In the genomic region with DNA sequence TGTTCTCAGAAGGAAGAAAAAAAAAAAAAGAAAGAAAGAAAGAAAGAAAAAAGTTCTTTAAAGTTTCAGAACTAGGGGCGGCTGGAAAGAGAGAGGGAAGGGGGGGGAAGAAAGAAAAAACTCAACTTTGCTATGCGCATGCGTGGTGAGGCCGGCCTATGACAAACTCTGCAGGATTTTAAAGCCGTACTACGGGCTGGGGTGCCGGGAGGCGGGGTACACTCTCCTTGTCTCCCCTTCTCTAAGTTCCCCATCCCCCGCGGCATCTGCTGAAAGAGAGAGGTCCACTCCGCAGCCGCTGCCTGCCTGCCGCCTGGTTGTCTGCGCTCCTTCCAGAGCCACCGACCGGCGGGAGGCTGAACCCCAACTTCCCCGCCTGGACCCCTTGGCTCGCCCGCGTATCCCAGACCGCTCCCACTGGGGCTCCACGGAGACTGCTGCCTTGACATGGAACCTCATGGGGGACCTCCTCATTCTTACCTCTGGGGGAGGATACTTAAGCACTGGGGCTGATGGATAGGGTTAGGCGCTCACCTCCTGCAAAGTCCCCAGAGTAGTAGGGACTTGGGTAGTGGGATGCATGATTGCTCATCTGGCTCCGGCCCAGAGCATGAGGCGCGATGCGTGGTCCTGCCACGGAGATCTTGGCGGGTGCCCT, we compare ENCODE assay signal across 8 cellular contexts. TPM values are rescaled to one million over a fixed set of nuclear protein-coding genes. Genes with fewer than 3 reads are reported as not detected.
DNase-seq lines count a peak whose midpoint lies in the region; ATAC-seq, FAIRE-seq and TF ChIP-seq lines count a peak whose summit lies in the region.

No MANE protein-coding gene starts in this region.

- H2AFZ ChIP-seq in H1 (ENCODE audit: low read length): no peak overlapping the region

- peak; percentile 32 for DNase-seq in activated naive CD4-positive, alpha-beta T cell treated with anti-CD3 and anti-CD28 coated beads for 36 hours
- no peak for DNase-seq in activated naive CD4-positive, alpha-beta T cell treated with Interleukin-2 at 50 U/mL for 16 hours
- peak; percentile 66 for DNase-seq in RPMI8226
- peak in 1 of 2 experiments; percentile 82 for DNase-seq in H1 (ENCODE audit: low read depth in 1 of 2, low spot score in 2 of 2)
- peak; percentile 86 for DNase-seq in medulla oblongata (ENCODE audit: extremely low spot score)
- DNase-seq in tibial nerve (ENCODE audit: low spot score in 2 of 2): no peak
- no peak for DNase-seq in BE2C

- no peaks in the 10 kb centered on the region for H3K79me2 ChIP-seq in H1 (ENCODE audit: control insufficient read depth in 1 of 2, insufficient read depth in 2 of 2, low read length in 2 of 2)

- peak overlapping the region; percentile 42; the same call in 1 of the 2 replicates for H4K8ac ChIP-seq in H1 (ENCODE audit: extremely low read depth, insufficient read depth, low read length)

- peaks cover 24% of the 10 kb centered on the region for H3K4me1 Mint-ChIP-seq in activated naive CD4-positive, alpha-beta T cell treated with anti-CD3 and anti-CD28 coated beads for 36 hours (ENCODE audit: low read depth)

- no peak overlapping the region for H2BK5ac ChIP-seq in H1 (ENCODE audit: low read depth, low read length)

- no peak overlapping the region for H3K14ac ChIP-seq in H1 (ENCODE audit: insufficient read length)

- no peak for TF ChIP-seq EP300 in H1 (IDR thresholded peaks at IDR 0.05; ENCODE audit: borderline replicate concordance in 1 of 2, low read depth in 2 of 2, low read length in 2 of 2)
- no peak for TF ChIP-seq EP300 in tibial nerve (IDR thresholded peaks at IDR 0.05)

- H3K4me2 ChIP-seq in H1 (ENCODE audit: insufficient read depth in 1 of 2, low read depth in 2 of 2, low read length in 2 of 2): peak overlapping the region; percentile 99

- FAIRE-seq in H1 (lab: Jason Lieb, UNC): no peak

- H3K4me3 Mint-ChIP-seq in activated naive CD4-positive, alpha-beta T cell treated with anti-CD3 and anti-CD28 coated beads for 36 hours: peak overlapping the region; percentile 46

- TF ChIP-seq RAD21 in H1 (IDR thresholded peaks at IDR 0.05 in 1 of 2, conservative IDR thresholded peaks at IDR 0.05 in 1 of 2; ENCODE audit: low read depth in 2 of 2, low read length in 2 of 2): no peak

- CTCF ChIA-PET in activated naive CD4-positive, alpha-beta T cell treated with anti-CD3 and anti-CD28 coated beads for 36 hours (lab: Charles Lee): no interaction called here
- CTCF ChIA-PET in H1 (lab: Charles Lee; ENCODE audit: partially characterized antibody): interaction anchor here (0.9 to 2.8 kb wide), 5 partner anchors 28 to 258 kb away, joined by 3 to 18 read pairs (median 4); no protein-coding TSS in a partner anchor

- no peak overlapping the region for H2BK12ac ChIP-seq in H1 (ENCODE audit: low read depth, low read length)

- H3K36me3 Mint-ChIP-seq in activated naive CD4-positive, alpha-beta T cell treated with anti-CD3 and anti-CD28 coated beads for 36 hours (ENCODE audit: low read depth): peaks cover 2% of the 10 kb centered on the region

- H3K4me1 ChIP-seq in H1 (replicated peaks in 1 of 4; ENCODE audit: control insufficient read depth in 3 of 4, insufficient read depth in 4 of 4, low read length in 3 of 4): peaks cover 8 to 25% (median 15%) of the 10 kb centered on the region in 4 experiments
- peaks cover 0 to 46% (median 11%) of the 10 kb centered on the region in 4 donors for H3K4me1 ChIP-seq in tibial nerve
- no peaks in the 10 kb centered on the region for H3K4me1 ChIP-seq in BE2C

- no peak for TF ChIP-seq CTCF in H1 (IDR thresholded peaks at IDR 0.05; ENCODE audit: control extremely low read depth in 1 of 3, insufficient read depth in 1 of 3, low read depth in 1 of 3, low read length in 3 of 3)
- no peak for TF ChIP-seq CTCF in tibial nerve (IDR thresholded peaks at IDR 0.05)
- no peak for TF ChIP-seq CTCF in BE2C (IDR thresholded peaks at IDR 0.05; ENCODE audit: low read depth, low read length)

- WGBS in H1 (ENCODE audit: extremely low coverage in 1 of 2, insufficient coverage in 1 of 2, insufficient read length in 1 of 2, insufficient replicate concordance in 2 of 2, low coverage in 1 of 2, low lambda C conversion rate in 2 of 2, missing lambda C conversion rate in 1 of 2), 2 experiments: 2% methylated on average over 23 of the region's 30 CpGs; no CpG with 5 or more reads in 1 of the 2 experiments
- WGBS in tibial nerve, 2 donors: 2% methylated on average over 22 to 30 of the region's 30 CpGs

- H3K27ac Mint-ChIP-seq in activated naive CD4-positive, alpha-beta T cell treated with anti-CD3 and anti-CD28 coated beads for 36 hours: no peak overlapping the region

- TF ChIP-seq POLR2A in H1 (IDR thresholded peaks at IDR 0.05; ENCODE audit: control extremely low read depth in 1 of 2, low read depth in 2 of 2, low read length in 2 of 2): no peak
- TF ChIP-seq POLR2A in tibial nerve (IDR thresholded peaks at IDR 0.05): no peak

- H4K5ac ChIP-seq in H1 (ENCODE audit: insufficient read length, low read depth, low read length): no peak overlapping the region

- H3K9ac ChIP-seq in H1 (replicated peaks in 1 of 4; ENCODE audit: extremely low read depth in 1 of 4, low read depth in 3 of 4, low read length in 3 of 4): no peak overlapping the region; a peak in 3 of 7 replicates

- peak overlapping the region; percentile 46; the same call in 1 of the 2 replicates for H2BK15ac ChIP-seq in H1 (ENCODE audit: low read length)

- H3K27me3 Mint-ChIP-seq in activated naive CD4-positive, alpha-beta T cell treated with anti-CD3 and anti-CD28 coated beads for 36 hours (ENCODE audit: low read depth): peaks cover 62% of the 10 kb centered on the region

- POLR2A ChIA-PET in H1 (lab: Charles Lee; ENCODE audit: partially characterized antibody): interaction anchor here (0.9 kb wide), 1 partner anchor 236 kb away, joined by 3 read pairs; no protein-coding TSS in a partner anchor

- H3K36me3 ChIP-seq in H1 (ENCODE audit: control insufficient read depth in 2 of 4, insufficient read depth in 4 of 4, low read length in 3 of 4) (no peaks in the 10 kb centered on the region), tibial nerve (no peaks in the 10 kb centered on the region), BE2C (no peaks in the 10 kb centered on the region)

- H3K4ac ChIP-seq in H1 (replicated peaks; ENCODE audit: insufficient read length, low read depth, low read length): no peak overlapping the region

- H3K27me3 ChIP-seq in H1 (replicated peaks in 1 of 4; ENCODE audit: control insufficient read depth in 3 of 4, extremely low read depth in 1 of 4, insufficient read depth in 3 of 4, low read length in 3 of 4) (peaks cover 20 to 68% (median 57%) of the 10 kb centered on the region in 4 experiments), tibial nerve (peaks cover 0 to 66% of the 10 kb centered on the region in 2 donors), BE2C (peaks cover 57% of the 10 kb centered on the region)

- H3K23me2 ChIP-seq in H1 (ENCODE audit: low read depth, low read length): peaks cover 42% of the 10 kb centered on the region

- no peaks in the 10 kb centered on the region for H3K9me3 Mint-ChIP-seq in activated naive CD4-positive, alpha-beta T cell treated with anti-CD3 and anti-CD28 coated beads for 36 hours

- no peak overlapping the region for H2AK5ac ChIP-seq in H1 (ENCODE audit: low read depth, low read length)

- no peak for ATAC-seq in GM19467 (IDR thresholded peaks at IDR 0.05; ENCODE audit: unreplicated experiment)

- H4K91ac ChIP-seq in H1 (replicated peaks; ENCODE audit: insufficient read length, low read length): no peak overlapping the region

- intact Hi-C loops in activated naive CD4-positive, alpha-beta T cell treated with anti-CD3 and anti-CD28 coated beads for 36 hours (cut with micrococcal nuclease): loop anchor here (5.0 kb wide), 1 partner anchor 636 kb away; no protein-coding TSS in a partner anchor

- peaks cover 3 to 4% of the 10 kb centered on the region in 2 experiments for H4K20me1 ChIP-seq in H1 (replicated peaks in 1 of 2; ENCODE audit: control insufficient read depth in 1 of 2, insufficient read depth in 2 of 2, low read length in 2 of 2)

- H3K4me3 ChIP-seq in H1 (ENCODE audit: extremely low read depth in 1 of 4, insufficient read depth in 2 of 4, low read depth in 3 of 4, low read length in 4 of 4): peak overlapping the region; percentile 42 to 90 (median 60)
- peak overlapping the region; percentile 39 to 90 (median 52) for H3K4me3 ChIP-seq in tibial nerve
- no peak overlapping the region for H3K4me3 ChIP-seq in BE2C (ENCODE audit: low read depth, low read length)

- no peak overlapping the region for H3K23ac ChIP-seq in H1 (ENCODE audit: insufficient read length)

- H3K9me3 ChIP-seq in H1 (ENCODE audit: insufficient read depth in 2 of 2, low read depth in 1 of 2, low read length in 1 of 2): no peaks in the 10 kb centered on the region
- H3K9me3 ChIP-seq in tibial nerve: no peaks in the 10 kb centered on the region
- no peaks in the 10 kb centered on the region for H3K9me3 ChIP-seq in BE2C

- peak overlapping the region; percentile 60; the same call in 1 of the 2 replicates for H3K18ac ChIP-seq in H1 (ENCODE audit: extremely low read depth, low read length)

- no peaks in the 10 kb centered on the region for H3K79me1 ChIP-seq in H1 (ENCODE audit: low read depth, low read length)

- no peak overlapping the region for H2BK20ac ChIP-seq in H1 (ENCODE audit: low read length)

- no peak overlapping the region for H3K56ac ChIP-seq in H1 (replicated peaks; ENCODE audit: insufficient read length, low read depth, low read length)

- H3K27ac ChIP-seq in H1 (ENCODE audit: low read depth, low read length) (no peak overlapping the region), tibial nerve (peak overlapping the region in 1 of 4 donors; percentile 65)

- peak overlapping the region; percentile 48 for H2BK120ac ChIP-seq in H1 (replicated peaks; ENCODE audit: low read depth, low read length)

TF ChIP-seq in H1, 55 proteins besides CTCF, POLR2A, EP300 and RAD21 (continues in another document):
- no peak for TF ChIP-seq SRF (IDR thresholded peaks at IDR 0.05; ENCODE audit: low read depth, low read length)
- TF ChIP-seq SIN3A (conservative IDR thresholded peaks at IDR 0.05 in 1 of 2, IDR thresholded peaks at IDR 0.05 in 1 of 2; ENCODE audit: low read depth in 1 of 2, low read length in 2 of 2): 0 out of 4 replicates have a peak, but pooled peaks of 1 of the 2 experiments have one; percentile 27

RNA-seq across cellular contexts. Expression of gene WNT5A, which starts 1.4 kb away (rescaled TPM):
- not detected for total RNA-seq in activated naive CD4-positive, alpha-beta T cell treated with anti-CD3 and anti-CD28 coated beads for 36 hours
- 3.3 and 5.6 TPM in 2 replicates for total RNA-seq in H1 (2021; fragmentation: NEBNext Ultra II Directional; extraction: Animal tissue kit (Norgen Biotek cat#: 25700))
- polyA plus RNA-seq in H1 (2011; rRNA removed): 3.9 and 4.2 TPM in 2 replicates
- 2.8 TPM for polyA plus RNA-seq in H1 (2011; cell fraction: cytosol; rRNA removed)
- polyA plus RNA-seq in H1 (2011; cell fraction: nucleus; rRNA removed): 8.1 TPM
- polyA plus RNA-seq in H1 (2012, experiment 1 of 2): 2.7 to 4.3 TPM (median 3.2 TPM) in 4 replicates
- 0.49 TPM for polyA plus RNA-seq in H1 (2012, experiment 2 of 2)
- polyA plus RNA-seq in H1 (2013, experiment 1 of 2): 2.2 TPM
- 2.2 TPM for polyA plus RNA-seq in H1 (2013, experiment 2 of 2)
- 6.5 and 13.0 TPM in 2 replicates for polyA minus RNA-seq in H1 (2011; rRNA and poly(A)+ RNA removed)
- polyA minus RNA-seq in H1 (2011; cell fraction: cytosol; rRNA and poly(A)+ RNA removed): 10.1 TPM
- polyA minus RNA-seq in H1 (2011; cell fraction: nucleus; rRNA and poly(A)+ RNA removed): 12.2 TPM
- total RNA-seq in tibial nerve: 10 to 100 TPM in 2 of 4 donors, 1 to 10 TPM in 1, under 1 TPM in 1; 0.30 to 34.5 (median 9.3) TPM
- not detected for polyA plus RNA-seq in BE2C (2012; ENCODE audit: insufficient read depth, insufficient read length, low read depth)

Comparison
In these comparisons a context has a peak if more than half of its experiments do, and no peak if none do; other contexts are left out.
1. DNase-seq: peak in activated naive CD4-positive, alpha-beta T cell treated with anti-CD3 and anti-CD28 coated beads for 36 hours (single experiment), RPMI8226 (single experiment) and medulla oblongata (single experiment); none in activated naive CD4-positive, alpha-beta T cell treated with Interleukin-2 at 50 U/mL for 16 hours (single experiment), tibial nerve (0 of 2) and BE2C (single experiment).